2 cellular contexts compared by ENCODE assay signal in genomic region chr3:170642882-170643601, GRCh38.
TF ChIP-seq lines count a peak whose summit lies in the region.

No MANE protein-coding gene starts in this region.

TF ChIP-seq in liver, 16 proteins besides CTCF, POLR2A, EP300 and RAD21 (continued from another document):
- peak; percentile 57 to 89 for TF ChIP-seq JUND (IDR thresholded peaks at IDR 0.05)
- no peak for TF ChIP-seq ZBTB33 (IDR thresholded peaks at IDR 0.05)
- no peak for TF ChIP-seq EGR1 (IDR thresholded peaks at IDR 0.05; ENCODE audit: low read depth in 2 of 2)
- peak; percentile 78 for TF ChIP-seq FOXA2 (IDR thresholded peaks at IDR 0.05)
- no peak for TF ChIP-seq YY1 (IDR thresholded peaks at IDR 0.05)
- TF ChIP-seq ATF3 (IDR thresholded peaks at IDR 0.05), result no peak
- peak; percentile 50 for TF ChIP-seq FOXA1 (IDR thresholded peaks at IDR 0.05)
- no peak for TF ChIP-seq NR2F2 (IDR thresholded peaks at IDR 0.05)
- no peak for TF ChIP-seq REST (IDR thresholded peaks at IDR 0.05)
TF ChIP-seq in liver: peak in this region for 7.

TF ChIP-seq in HepG2, 621 proteins besides CTCF, POLR2A, EP300 and RAD21 (continued from another document):
- TF ChIP-seq PBX3 (CRISPR knock-in tag; IDR thresholded peaks at IDR 0.05; ENCODE audit: borderline replicate concordance) (no peak), RBM22 (optimal IDR thresholded peaks at IDR 0.05; ENCODE audit: low read length) (no peak), BRD4 (CRISPR knock-in tag; IDR thresholded peaks at IDR 0.05) (no peak)
